8 cellular contexts compared by ENCODE assay signal in genomic region chr6:498795-499231, GRCh38.
DNase-seq lines count a peak whose midpoint lies in the region; ATAC-seq and TF ChIP-seq lines count a peak whose summit lies in the region.

No MANE protein-coding gene starts in this region.

- no peaks in the 10 kb centered on the region for H3K27me3 ChIP-seq in transverse colon

- no peak for TF ChIP-seq POLR2A in transverse colon (IDR thresholded peaks at IDR 0.05)

- H3K4me1 ChIP-seq in transverse colon: peaks cover 0 to 8% (median 0%) of the 10 kb centered on the region in 4 donors

- no peak for TF ChIP-seq EP300 in transverse colon (IDR thresholded peaks at IDR 0.05; ENCODE audit: low read depth)

- peak overlapping the region; percentile 86 for H3K27ac Mint-ChIP-seq in activated T-helper 2 cell treated with anti-CD3 and anti-CD28 coated beads, Interferon-gamma antibody, Interleukin-2, Interleukin-4, amounts not matched to agents 10 μg/mL and 5 μg/mL and 100 μg/mL, durations not matched to agents 14 hours and 24 hours and 36 hours

- no peaks in the 10 kb centered on the region for H3K27me3 Mint-ChIP-seq in activated T-helper 2 cell treated with anti-CD3 and anti-CD28 coated beads, Interferon-gamma antibody, Interleukin-2, Interleukin-4, amounts not matched to agents 10 μg/mL and 5 μg/mL and 100 μg/mL, durations not matched to agents 14 hours and 24 hours and 36 hours (ENCODE audit: low read depth)

- peak overlapping the region; percentile 72 for H3K4me3 Mint-ChIP-seq in activated T-helper 2 cell treated with anti-CD3 and anti-CD28 coated beads, Interferon-gamma antibody, Interleukin-2, Interleukin-4, amounts not matched to agents 10 μg/mL and 5 μg/mL and 100 μg/mL, durations not matched to agents 14 hours and 24 hours and 36 hours (ENCODE audit: low read depth)

- 82 to 94% methylated on average over 5 to 9 of the region's 9 CpGs for WGBS in transverse colon (ENCODE audit: low coverage in 1 of 2), 2 donors

- H3K4me3 ChIP-seq in transverse colon: no peak overlapping the region

- peaks cover 0 to 26% (median 0%) of the 10 kb centered on the region in 4 donors for H3K36me3 ChIP-seq in transverse colon

- in situ Hi-C loops in transverse colon (cut with MboI; ENCODE audit: low pct_ligation_motif_present in 1 of 4, low pct_unique_long_range_greater_than_20kb in 1 of 4, low sequenced_read_pairs in 3 of 4): no loop called here

- TF ChIP-seq CTCF in transverse colon (IDR thresholded peaks at IDR 0.05): no peak

- H3K9me3 Mint-ChIP-seq in activated T-helper 2 cell treated with anti-CD3 and anti-CD28 coated beads, Interferon-gamma antibody, Interleukin-2, Interleukin-4, amounts not matched to agents 10 μg/mL and 5 μg/mL and 100 μg/mL, durations not matched to agents 14 hours and 24 hours and 36 hours: no peaks in the 10 kb centered on the region

- H3K4me1 Mint-ChIP-seq in activated T-helper 2 cell treated with anti-CD3 and anti-CD28 coated beads, Interferon-gamma antibody, Interleukin-2, Interleukin-4, amounts not matched to agents 10 μg/mL and 5 μg/mL and 100 μg/mL, durations not matched to agents 14 hours and 24 hours and 36 hours (ENCODE audit: low read depth): peaks cover 81% of the 10 kb centered on the region

- no peaks in the 10 kb centered on the region for H3K9me3 ChIP-seq in transverse colon

- intact Hi-C loops in activated T-helper 2 cell treated with anti-CD3 and anti-CD28 coated beads, Interferon-gamma antibody, Interleukin-2, Interleukin-4, amounts not matched to agents 10 μg/mL and 5 μg/mL and 100 μg/mL, durations not matched to agents 14 hours and 24 hours and 36 hours (cut with micrococcal nuclease): loop anchor here (1.0 to 2.0 kb wide), 5 partner anchors 9 to 96 kb away; no protein-coding TSS in a partner anchor
- intact Hi-C loops in transverse colon (cut with DNase I; ENCODE audit: low total_unique reads): no loop called here

- no peak overlapping the region for H3K27ac ChIP-seq in transverse colon

- peak; percentile 40 for ATAC-seq in HG03469 (IDR thresholded peaks at IDR 0.05; ENCODE audit: unreplicated experiment)

- H3K36me3 Mint-ChIP-seq in activated T-helper 2 cell treated with anti-CD3 and anti-CD28 coated beads, Interferon-gamma antibody, Interleukin-2, Interleukin-4, amounts not matched to agents 10 μg/mL and 5 μg/mL and 100 μg/mL, durations not matched to agents 14 hours and 24 hours and 36 hours (ENCODE audit: low read depth): peaks cover 53% of the 10 kb centered on the region

- DNase-seq in activated gamma-delta T cell treated with Interleukin-2 at 50 U/mL for 16 hours: peak; percentile 14
- no peak for DNase-seq in activated gamma-delta T cell (lab: John Stamatoyannopoulos, UW)
- peak; percentile 57 for DNase-seq in activated T-helper 2 cell treated with anti-CD3 and anti-CD28 coated beads, Interferon-gamma antibody, Interleukin-2, Interleukin-4, amounts not matched to agents 10 μg/mL and 5 μg/mL and 100 μg/mL, durations not matched to agents 14 hours and 24 hours and 36 hours (ENCODE audit: low spot score)
- DNase-seq in transverse colon: peak; percentile 14
- no peak for DNase-seq in dedifferentiated amniotic fluid mesenchymal stem cell (ENCODE audit: extremely low spot score)
- no peak for DNase-seq in LoVo (ENCODE audit: low spot score)
- DNase-seq in glomerular visceral epithelial cell (ENCODE audit: extremely low spot score): no peak

Comparison
In these comparisons a context has a peak if more than half of its experiments do, and no peak if none do; other contexts are left out.
1. DNase-seq: peak in activated gamma-delta T cell treated with Interleukin-2 at 50 U/mL for 16 hours (single experiment), activated T-helper 2 cell treated with anti-CD3 and anti-CD28 coated beads, Interferon-gamma antibody, Interleukin-2, Interleukin-4, amounts not matched to agents 10 μg/mL and 5 μg/mL and 100 μg/mL, durations not matched to agents 14 hours and 24 hours and 36 hours (single experiment) and transverse colon (single experiment); none in activated gamma-delta T cell (single experiment), dedifferentiated amniotic fluid mesenchymal stem cell (single experiment), LoVo (single experiment) and glomerular visceral epithelial cell (single experiment).